ENCODE assay signal across 1 cellular context in genomic region chr7:150322114-150322832, GRCh38.
TF ChIP-seq lines count a peak whose summit lies in the region.

No MANE protein-coding gene starts in this region.

TF ChIP-seq in K562, 482 proteins besides CTCF, POLR2A, EP300 and RAD21 (continued from another document and continues in another):
- TF ChIP-seq CUX1 (CRISPR knock-in tag; IDR thresholded peaks at IDR 0.05), result no peak; the same call in 1 of the 2 replicates
- TF ChIP-seq KAT2B (IDR thresholded peaks at IDR 0.05; ENCODE audit: low read depth, low read length), result no peak
- TF ChIP-seq, protein P1, sequence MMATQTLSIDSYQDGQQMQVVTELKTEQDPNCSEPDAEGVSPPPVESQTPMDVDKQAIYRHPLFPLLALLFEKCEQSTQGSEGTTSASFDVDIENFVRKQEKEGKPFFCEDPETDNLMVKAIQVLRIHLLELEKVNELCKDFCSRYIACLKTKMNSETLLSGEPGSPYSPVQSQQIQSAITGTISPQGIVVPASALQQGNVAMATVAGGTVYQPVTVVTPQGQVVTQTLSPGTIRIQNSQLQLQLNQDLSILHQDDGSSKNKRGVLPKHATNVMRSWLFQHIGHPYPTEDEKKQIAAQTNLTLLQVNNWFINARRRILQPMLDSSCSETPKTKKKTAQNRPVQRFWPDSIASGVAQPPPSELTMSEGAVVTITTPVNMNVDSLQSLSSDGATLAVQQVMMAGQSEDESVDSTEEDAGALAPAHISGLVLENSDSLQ (IDR thresholded peaks at IDR 0.05), result peak; percentile 80
- peak; percentile 91; the same call in 1 of the 2 replicates for TF ChIP-seq FOXO4 (CRISPR knock-in tag; IDR thresholded peaks at IDR 0.05)
- TF ChIP-seq PHF20 (IDR thresholded peaks at IDR 0.05; ENCODE audit: partially characterized antibody), result no peak
- TF ChIP-seq, protein P2, sequence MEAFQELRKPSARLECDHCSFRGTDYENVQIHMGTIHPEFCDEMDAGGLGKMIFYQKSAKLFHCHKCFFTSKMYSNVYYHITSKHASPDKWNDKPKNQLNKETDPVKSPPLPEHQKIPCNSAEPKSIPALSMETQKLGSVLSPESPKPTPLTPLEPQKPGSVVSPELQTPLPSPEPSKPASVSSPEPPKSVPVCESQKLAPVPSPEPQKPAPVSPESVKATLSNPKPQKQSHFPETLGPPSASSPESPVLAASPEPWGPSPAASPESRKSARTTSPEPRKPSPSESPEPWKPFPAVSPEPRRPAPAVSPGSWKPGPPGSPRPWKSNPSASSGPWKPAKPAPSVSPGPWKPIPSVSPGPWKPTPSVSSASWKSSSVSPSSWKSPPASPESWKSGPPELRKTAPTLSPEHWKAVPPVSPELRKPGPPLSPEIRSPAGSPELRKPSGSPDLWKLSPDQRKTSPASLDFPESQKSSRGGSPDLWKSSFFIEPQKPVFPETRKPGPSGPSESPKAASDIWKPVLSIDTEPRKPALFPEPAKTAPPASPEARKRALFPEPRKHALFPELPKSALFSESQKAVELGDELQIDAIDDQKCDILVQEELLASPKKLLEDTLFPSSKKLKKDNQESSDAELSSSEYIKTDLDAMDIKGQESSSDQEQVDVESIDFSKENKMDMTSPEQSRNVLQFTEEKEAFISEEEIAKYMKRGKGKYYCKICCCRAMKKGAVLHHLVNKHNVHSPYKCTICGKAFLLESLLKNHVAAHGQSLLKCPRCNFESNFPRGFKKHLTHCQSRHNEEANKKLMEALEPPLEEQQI (IDR thresholded peaks at IDR 0.05), result no peak
- peak; percentile 85 for TF ChIP-seq NFXL1 (CRISPR knock-in tag; IDR thresholded peaks at IDR 0.05)
- no peak for TF ChIP-seq TSC22D4 (tag; IDR thresholded peaks at IDR 0.05)
- TF ChIP-seq TAF15 (IDR thresholded peaks at IDR 0.05; ENCODE audit: low read depth, low read length), result no peak
- no peak for TF ChIP-seq HNRNPUL1 (IDR thresholded peaks at IDR 0.05; ENCODE audit: low read length)
- TF ChIP-seq CBX5 (IDR thresholded peaks at IDR 0.05; ENCODE audit: borderline replicate concordance, low read depth), result no peak
- TF ChIP-seq IFI16 (CRISPR knock-in tag; IDR thresholded peaks at IDR 0.05), result peak; percentile 72; the same call in 1 of the 2 replicates
- TF ChIP-seq GATA2 (CRISPR knock-in tag; IDR thresholded peaks at IDR 0.05), result no peak
- TF ChIP-seq ETV6 (IDR thresholded peaks at IDR 0.05; ENCODE audit: borderline replicate concordance in 1 of 2, low read depth in 2 of 2, low read length in 1 of 2), result no peak
- no peak for TF ChIP-seq ETV6 (CRISPR knock-in tag; IDR thresholded peaks at IDR 0.05; ENCODE audit: borderline replicate concordance)
- no peak for TF ChIP-seq SIRT6 (IDR thresholded peaks at IDR 0.05; ENCODE audit: low read depth, low read length)
- no peak; the same call in 1 of the 2 replicates for TF ChIP-seq MAFF (IDR thresholded peaks at IDR 0.05; ENCODE audit: low read length)
- no peak for TF ChIP-seq ZNF507 (tag; conservative IDR thresholded peaks at IDR 0.05)
- no peak for TF ChIP-seq SAFB (IDR thresholded peaks at IDR 0.05; ENCODE audit: borderline replicate concordance, low read depth, low read length)
- no peak for TF ChIP-seq ZNF384 (IDR thresholded peaks at IDR 0.05; ENCODE audit: low read depth, low read length)
- no peak for TF ChIP-seq GTF3C2 (IDR thresholded peaks at IDR 0.05; ENCODE audit: borderline replicate concordance, extremely low read depth, insufficient read length)
- no peak for TF ChIP-seq U2AF1 (optimal IDR thresholded peaks at IDR 0.05; ENCODE audit: low read depth, low read length)
- TF ChIP-seq EGR1 (conservative IDR thresholded peaks at IDR 0.05), result peak; percentile 50; the same call in 1 of the 2 replicates
- no peak for TF ChIP-seq NFRKB (IDR thresholded peaks at IDR 0.05; ENCODE audit: low read depth)
- no peak for TF ChIP-seq ARID4B (CRISPR knock-in tag; IDR thresholded peaks at IDR 0.05)
- TF ChIP-seq, protein P3, sequence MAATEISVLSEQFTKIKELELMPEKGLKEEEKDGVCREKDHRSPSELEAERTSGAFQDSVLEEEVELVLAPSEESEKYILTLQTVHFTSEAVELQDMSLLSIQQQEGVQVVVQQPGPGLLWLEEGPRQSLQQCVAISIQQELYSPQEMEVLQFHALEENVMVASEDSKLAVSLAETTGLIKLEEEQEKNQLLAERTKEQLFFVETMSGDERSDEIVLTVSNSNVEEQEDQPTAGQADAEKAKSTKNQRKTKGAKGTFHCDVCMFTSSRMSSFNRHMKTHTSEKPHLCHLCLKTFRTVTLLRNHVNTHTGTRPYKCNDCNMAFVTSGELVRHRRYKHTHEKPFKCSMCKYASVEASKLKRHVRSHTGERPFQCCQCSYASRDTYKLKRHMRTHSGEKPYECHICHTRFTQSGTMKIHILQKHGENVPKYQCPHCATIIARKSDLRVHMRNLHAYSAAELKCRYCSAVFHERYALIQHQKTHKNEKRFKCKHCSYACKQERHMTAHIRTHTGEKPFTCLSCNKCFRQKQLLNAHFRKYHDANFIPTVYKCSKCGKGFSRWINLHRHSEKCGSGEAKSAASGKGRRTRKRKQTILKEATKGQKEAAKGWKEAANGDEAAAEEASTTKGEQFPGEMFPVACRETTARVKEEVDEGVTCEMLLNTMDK (IDR thresholded peaks at IDR 0.05; ENCODE audit: borderline replicate concordance, insufficient read depth, low read depth, low read length, poor library complexity, severe bottlenecking), result no peak
- TF ChIP-seq MIER1 (IDR thresholded peaks at IDR 0.05; ENCODE audit: low read depth), result no peak
- TF ChIP-seq ZNF431 (CRISPR knock-in tag; IDR thresholded peaks at IDR 0.05), result 0 out of 2 replicates have a peak, but pooled peaks have one; percentile 35
- peak; percentile 84 for TF ChIP-seq ZFP1 (CRISPR knock-in tag; IDR thresholded peaks at IDR 0.05)
- TF ChIP-seq NBN (IDR thresholded peaks at IDR 0.05; ENCODE audit: low read depth), result no peak
- no peak for TF ChIP-seq ZNF23 (CRISPR knock-in tag; IDR thresholded peaks at IDR 0.05)
- TF ChIP-seq ZNF143 (CRISPR knock-in tag; IDR thresholded peaks at IDR 0.05), result no peak
- no peak for TF ChIP-seq JUNB (CRISPR knock-in tag; conservative IDR thresholded peaks at IDR 0.05)
- TF ChIP-seq USF1 (CRISPR knock-in tag; IDR thresholded peaks at IDR 0.05), result no peak
- no peak for TF ChIP-seq HCFC1 (IDR thresholded peaks at IDR 0.05; ENCODE audit: low read depth, low read length)
- peak; percentile 90 for TF ChIP-seq ZNF311 (CRISPR knock-in tag; IDR thresholded peaks at IDR 0.05)
- TF ChIP-seq BMI1 (IDR thresholded peaks at IDR 0.05; ENCODE audit: low read length), result no peak
- no peak for TF ChIP-seq SP1 (CRISPR knock-in tag; IDR thresholded peaks at IDR 0.05)
